In genomic region chr14:104348741-104349140, GRCh38 we compare ENCODE assay signal across 28 cellular contexts.
"Had no signal": no experiment of that assay in that cellular context is flagged by ENCODE, and none has a peak within 500 bp of the region (broad histone marks: within the 10 kb centered on the region; RNA-seq: fewer than 3 reads in every experiment).

No MANE protein-coding gene starts in this region.

- H3K27me3 ChIP-seq: ascending aorta, cardiac muscle cell, MG63 had no signal

- H3K36me3 ChIP-seq: ascending aorta, cardiac muscle cell, MG63, WERI-Rb-1 had no signal

- H3K4me3 ChIP-seq: ascending aorta, cardiac muscle cell, MG63, SK-N-MC had no signal

- DNase-seq: activated CD4-positive, alpha-beta memory T cell treated with anti-CD3 and anti-CD28 coated beads, Interleukin-2, amount 10 ng/mL, durations not matched to agents 7 days and 5 days; activated CD4-positive, alpha-beta T cell treated with anti-CD3 and anti-CD28 coated beads for 1 hour; activated CD4-positive, alpha-beta T cell treated with anti-CD3 and anti-CD28 coated beads for 48 hours; activated CD4-positive, CD25-positive, alpha-beta regulatory T cell; activated CD8-positive, alpha-beta memory T cell treated with anti-CD3 and anti-CD28 coated beads for 24 hours; activated CD8-positive, alpha-beta memory T cell treated with anti-CD3 and anti-CD28 coated beads, Interleukin-2, amount 10 ng/mL, durations not matched to agents 7 days and 5 days; activated effector memory CD4-positive, alpha-beta T cell treated with anti-CD3 and anti-CD28 coated beads, Interleukin-2, amount 50 U/mL, for 16 hours; activated naive CD4-positive, alpha-beta T cell treated with Interleukin-2 at 50 U/mL for 16 hours; activated T-cell treated with anti-CD3 and anti-CD28 coated beads, Interleukin-2, amount 50 U/mL, for 48 hours; amygdala; Kasumi-1; KG1; MG63; NCI-H1048; NCI-H1105 treated with DMSO at 0.1 percent for 48 hours; NCI-H1436; NCI-H1694; NCI-H1930; NCI-H2081 treated with DMSO at 0.1 percent for 48 hours; NCI-H345; NCI-H524 treated with DMSO at 0.1 percent for 48 hours; T1000; WERI-Rb-1 had no signal

- ATAC-seq: activated CD8-positive, alpha-beta memory T cell treated with anti-CD3 and anti-CD28 coated beads, Interleukin-2, amount 10 ng/mL, durations not matched to agents 7 days and 5 days; activated T-helper 17 cell treated with anti-CD3 and anti-CD28 coated beads, Interleukin-2, amount 50 U/mL, for 72 hours; Panc1 had no signal

- H3K27ac ChIP-seq: ascending aorta, cardiac muscle cell, SK-N-MC, WERI-Rb-1 had no signal

- H3K4me1 ChIP-seq: ascending aorta had no signal

- H3K9me3 ChIP-seq: ascending aorta, MG63 had no signal
